3 cellular contexts compared by ENCODE assay signal in genomic region chr6:113361014-113361645, GRCh38.
TF ChIP-seq lines count a peak whose summit lies in the region.

No MANE protein-coding gene starts in this region.

TF ChIP-seq in SK-N-SH, 30 proteins besides CTCF, POLR2A, EP300 and RAD21 (continued from another document and continues in another):
- TF ChIP-seq USF2 (IDR thresholded peaks at IDR 0.05; ENCODE audit: borderline replicate concordance, low read depth, low read length) (no peak), TAF1 (IDR thresholded peaks at IDR 0.05; ENCODE audit: borderline replicate concordance, low read depth, low read length) (0 out of 2 replicates have a peak, but pooled peaks have one; percentile 12), FOXJ3 (CRISPR knock-in tag; IDR thresholded peaks at IDR 0.05) (no peak), RFX5 (IDR thresholded peaks at IDR 0.05; ENCODE audit: low read length) (no peak), REST (IDR thresholded peaks at IDR 0.05; ENCODE audit: low read depth, low read length) (0 out of 2 replicates have a peak, but pooled peaks have one; percentile 23), MAX (IDR thresholded peaks at IDR 0.05; ENCODE audit: low read depth) (peak; percentile 42; the same call in 1 of the 2 replicates), IRF3 (IDR thresholded peaks at IDR 0.05; ENCODE audit: low read depth, low read length) (no peak), POLR2AphosphoS5 (IDR thresholded peaks at IDR 0.05; ENCODE audit: low read depth, low read length) (peak; percentile 51), RCOR1 (IDR thresholded peaks at IDR 0.05; ENCODE audit: low read length) (no peak), PBX3 (IDR thresholded peaks at IDR 0.05) (peak; percentile 68)

TF ChIP-seq in SK-N-SH treated with all-trans-retinoic acid at 6 μM for 48 hours, 23 proteins besides CTCF, POLR2A, EP300 and RAD21 (continued from another document):
- TF ChIP-seq PATZ1 (CRISPR knock-in tag; IDR thresholded peaks at IDR 0.05; ENCODE audit: borderline replicate concordance), result no peak
- no peak for TF ChIP-seq BACH2 (CRISPR knock-in tag; IDR thresholded peaks at IDR 0.05; ENCODE audit: borderline replicate concordance)
- no peak for TF ChIP-seq ZC3H10 (CRISPR knock-in tag; IDR thresholded peaks at IDR 0.05)
- TF ChIP-seq GLIS3 (CRISPR knock-in tag; IDR thresholded peaks at IDR 0.05), result no peak
- TF ChIP-seq OSR1 (CRISPR knock-in tag; IDR thresholded peaks at IDR 0.05), result no peak
- TF ChIP-seq ARNTL (CRISPR knock-in tag; IDR thresholded peaks at IDR 0.05; ENCODE audit: borderline replicate concordance, low read depth), result no peak
- TF ChIP-seq CREB5 (CRISPR knock-in tag; IDR thresholded peaks at IDR 0.05; ENCODE audit: low read depth), result no peak

TF ChIP-seq in WTC11, 78 proteins besides CTCF, POLR2A, EP300 and RAD21 (continued from another document):
- no peak for TF ChIP-seq USF1 (CRISPR knock-in tag; IDR thresholded peaks at IDR 0.05)
